Comparison of ENCODE assay signal across 10 cellular contexts in genomic region chr6:101021504-101021903, GRCh38.
"Had no signal": no experiment of that assay in that cellular context is flagged by ENCODE, and none has a peak within 500 bp of the region (broad histone marks: within the 10 kb centered on the region; RNA-seq: fewer than 3 reads in every experiment).

No MANE protein-coding gene starts in this region.

- H3K9me3 ChIP-seq: HAP-1 had no signal

- H3K36me3 ChIP-seq: HAP-1 had no signal

- H3K9ac ChIP-seq: GM23248 had no signal

- DNase-seq: GM23248, GOT3, HFFc6, IMR-90, KG1 had no signal

- H3K4me3 ChIP-seq: GM23248, HAP-1, K562 had no signal

- H2AFZ ChIP-seq: GM23248 had no signal

- ATAC-seq: HCT116, K562 had no signal

- H3K27ac ChIP-seq: GM23248, HL-60 had no signal

- H3K4me1 ChIP-seq: HAP-1 had no signal

- FAIRE-seq: H54, K562 had no signal
